ENCODE assay signal across 12 cellular contexts in genomic region chr4:73684097-73684496, GRCh38. TPM values are rescaled to one million over a fixed set of nuclear protein-coding genes. Genes with fewer than 3 reads are reported as not detected.
"Had no signal": no experiment of that assay in that cellular context is flagged by ENCODE, and none has a peak within 500 bp of the region (broad histone marks: within the 10 kb centered on the region; RNA-seq: fewer than 3 reads in every experiment).

No MANE protein-coding gene starts in this region.

- DNase-seq: activated CD4-positive, alpha-beta T cell treated with anti-CD3 and anti-CD28 coated beads, Interleukin-2, amount 10 ng/mL, durations not matched to agents 7 days and 5 days; activated CD4-positive, CD25-positive, alpha-beta regulatory T cell; activated naive CD4-positive, alpha-beta T cell treated with anti-CD3 and anti-CD28 coated beads, Interleukin-2, amount 10 ng/mL, durations not matched to agents 7 days and 5 days; activated T-cell treated with anti-CD3 and anti-CD28 coated beads for 4 hours; adrenal gland; erythroblast; stimulated activated CD4-positive, alpha-beta T cell treated with anti-CD3 and anti-CD28 coated beads, Interleukin-2, amount 100 ng/mL, for 48 hours; stimulated activated CD8-positive, alpha-beta memory T cell treated with anti-CD3 and anti-CD28 coated beads, Interleukin-4, amount 100 ng/mL, for 48 hours; stimulated activated naive CD8-positive, alpha-beta T cell treated with anti-CD3 and anti-CD28 coated beads, Interleukin-15, Interleukin-2, amounts not matched to agents 100 U/mL and 50 U/mL, for 24 hours; T-cell; upper lobe of left lung had no signal

- H3K9me3 ChIP-seq: adrenal gland, upper lobe of left lung had no signal

- H3K4me1 ChIP-seq: upper lobe of left lung had no signal

- H3K36me3 ChIP-seq: adrenal gland, upper lobe of left lung had no signal

- H3K27me3 ChIP-seq: adrenal gland, upper lobe of left lung had no signal

- H3K4me3 ChIP-seq: adrenal gland, upper lobe of left lung had no signal

- H3K27ac ChIP-seq: adrenal gland, upper lobe of left lung had no signal

RNA-seq across cellular contexts. Expression of gene CXCL8, which starts 56.3 kb away (rescaled TPM):
- polyA plus RNA-seq: neural cell had no signal
